26 cellular contexts compared by ENCODE assay signal in the genomic region with DNA sequence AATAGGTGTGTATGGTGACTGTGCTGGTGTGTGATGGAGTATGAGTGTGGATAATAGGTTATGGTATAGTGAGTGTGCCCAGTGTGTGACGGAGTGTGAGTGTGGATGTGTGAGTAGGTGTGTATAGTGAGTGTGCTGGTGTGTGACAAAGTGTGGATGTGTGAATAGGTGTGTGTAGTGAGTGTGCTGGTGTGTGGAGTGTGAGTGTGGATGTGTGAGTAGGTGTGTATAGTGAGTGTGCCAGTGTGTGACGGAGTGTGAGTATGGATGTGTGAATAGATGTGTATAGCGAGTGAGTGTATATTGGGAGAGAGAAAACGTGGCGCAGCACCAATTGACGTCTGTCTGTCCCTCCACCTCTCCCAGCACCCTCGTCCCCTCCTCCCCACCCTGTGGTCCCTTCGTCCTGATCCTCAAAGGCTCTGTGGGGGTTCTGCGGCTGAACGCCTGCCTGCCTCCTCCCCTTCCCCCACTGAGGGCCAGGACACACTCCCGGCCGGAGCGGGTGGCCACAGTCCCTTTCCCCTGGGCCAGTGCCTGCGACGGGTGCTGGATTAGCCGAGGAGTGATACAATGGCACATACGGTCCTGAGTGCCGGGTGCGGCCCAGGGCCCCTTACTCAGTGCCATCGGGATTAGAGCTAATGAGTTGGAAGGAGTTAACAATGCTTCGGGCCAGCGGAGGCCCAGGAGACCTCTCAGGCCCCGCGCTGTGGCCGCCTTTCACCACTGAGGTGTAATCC.
DNase-seq lines count a peak whose midpoint lies in the region; ATAC-seq and TF ChIP-seq lines count a peak whose summit lies in the region.
"Had no signal": no experiment of that assay in that cellular context is flagged by ENCODE, and none has a peak within 500 bp of the region (broad histone marks: within the 10 kb centered on the region; RNA-seq: fewer than 3 reads in every experiment).

No MANE protein-coding gene starts in this region.

- H3K9me3 Mint-ChIP-seq in WTC11: peaks cover 12% of the 10 kb centered on the region
- H3K9me3 Mint-ChIP-seq in activated naive CD4-positive, alpha-beta T cell treated with anti-CD3 and anti-CD28 coated beads for 36 hours: no peaks in the 10 kb centered on the region
- H3K9me3 Mint-ChIP-seq in naive thymus-derived CD8-positive, alpha-beta T cell: no peaks in the 10 kb centered on the region
- H3K9me3 Mint-ChIP-seq: activated T-cell treated with anti-CD3 and anti-CD28 coated beads, Interleukin-2, amount 50 U/mL, for 24 hours; central memory CD8-positive, alpha-beta T cell had no signal

- WGBS in spleen, 5 donors: 78 to 89% (median 86%) methylated on average over 24 to 25 of the region's 25 CpGs

- H3K4me1 ChIP-seq in HUES48 (ENCODE audit: control insufficient read depth, insufficient read depth, low read length) (no peaks in the 10 kb centered on the region), spleen (peaks cover 0 to 14% (median 5%) of the 10 kb centered on the region in 6 donors), vagina (no peaks in the 10 kb centered on the region)
- H3K4me1 ChIP-seq: body of pancreas, psoas muscle had no signal

- POLR2A ChIA-PET in WTC11 (lab: Charles Lee): no interaction called here
- POLR2A ChIA-PET in naive thymus-derived CD8-positive, alpha-beta T cell (lab: Charles Lee): no interaction called here

- H3K4me3 ChIP-seq in HUES48 (ENCODE audit: low read depth, low read length): no peak overlapping the region
- no peak overlapping the region for H3K4me3 ChIP-seq in spleen
- H3K4me3 ChIP-seq in vagina: no peak overlapping the region
- H3K4me3 ChIP-seq: BLaER1 treated with 17β-estradiol and CSF1 and Interleukin-3, amounts not matched to agents 10 nM and 100 nM; body of pancreas; PC-9; psoas muscle had no signal

- H3K27ac ChIP-seq in HUES48 (ENCODE audit: low read depth, low read length): peak overlapping the region; percentile 6
- no peak overlapping the region for H3K27ac ChIP-seq in spleen
- H3K27ac ChIP-seq in vagina: no peak overlapping the region
- H3K27ac ChIP-seq: body of pancreas, PC-9, psoas muscle had no signal

- H3K36me3 Mint-ChIP-seq in WTC11: no peaks in the 10 kb centered on the region
- no peaks in the 10 kb centered on the region for H3K36me3 Mint-ChIP-seq in activated naive CD4-positive, alpha-beta T cell treated with anti-CD3 and anti-CD28 coated beads for 36 hours (ENCODE audit: low read depth)
- H3K36me3 Mint-ChIP-seq in naive thymus-derived CD8-positive, alpha-beta T cell: no peaks in the 10 kb centered on the region
- H3K36me3 Mint-ChIP-seq: naive B cell, type B pancreatic cell had no signal

- no peaks in the 10 kb centered on the region for H3K27me3 ChIP-seq in HUES48 (ENCODE audit: control insufficient read depth, insufficient read depth, low read length)
- peaks cover 0 to 13% (median 0%) of the 10 kb centered on the region in 7 donors for H3K27me3 ChIP-seq in spleen (replicated peaks in 1 of 7)
- H3K27me3 ChIP-seq in vagina: no peaks in the 10 kb centered on the region
- H3K27me3 ChIP-seq: BLaER1 treated with 17β-estradiol and CSF1 and Interleukin-3, amounts not matched to agents 10 nM and 100 nM; body of pancreas had no signal

- DNase-seq in WTC11 (ENCODE audit: low spot score) (no peak), iPS-NIHi11 (ENCODE audit: low spot score) (peak; percentile 43), spleen (peak; percentile 52), vagina (ENCODE audit: extremely low spot score in 2 of 2) (no peak)
- no peak for DNase-seq in activated naive CD4-positive, alpha-beta T cell treated with anti-CD3 and anti-CD28 coated beads for 36 hours
- DNase-seq in naive thymus-derived CD8-positive, alpha-beta T cell: no peak
- DNase-seq: activated CD4-positive, alpha-beta T cell treated with anti-CD3 and anti-CD28 coated beads for 4 hours; activated gamma-delta T cell treated with Interleukin-2 at 50 U/mL for 16 hours; activated T-cell treated with anti-CD3 and anti-CD28 coated beads, Interleukin-2, amount 50 U/mL, for 24 hours; body of pancreas; COR-L47; KBM-7; midbrain; naive B cell; NCI-H1092; NCI-H1694 treated with DMSO at 0.1 percent for 48 hours; NCI-H526; occipital lobe; PC-9; Right ventricle myocardium superior; stimulated activated CD4-positive, alpha-beta T cell treated with anti-CD3 and anti-CD28 coated beads, Interleukin-4, amount 100 ng/mL, for 24 hours had no signal

- H3K27me3 Mint-ChIP-seq in WTC11 (ENCODE audit: low read depth): no peaks in the 10 kb centered on the region; the same call in 1 of the 2 replicates
- no peaks in the 10 kb centered on the region for H3K27me3 Mint-ChIP-seq in activated naive CD4-positive, alpha-beta T cell treated with anti-CD3 and anti-CD28 coated beads for 36 hours (ENCODE audit: low read depth)
- H3K27me3 Mint-ChIP-seq in naive thymus-derived CD8-positive, alpha-beta T cell: no peaks in the 10 kb centered on the region
- H3K27me3 Mint-ChIP-seq: activated T-cell treated with anti-CD3 and anti-CD28 coated beads, Interleukin-2, amount 50 U/mL, for 24 hours had no signal

- H3K36me3 ChIP-seq in HUES48 (ENCODE audit: control insufficient read depth, insufficient read depth, low read length) (no peaks in the 10 kb centered on the region), spleen (no peaks in the 10 kb centered on the region), vagina (no peaks in the 10 kb centered on the region)
- H3K36me3 ChIP-seq: BLaER1 treated with 17β-estradiol and CSF1 and Interleukin-3, amounts not matched to agents 10 nM and 100 nM had no signal

- peak; percentile 57 for ATAC-seq in WTC11
- ATAC-seq in naive thymus-derived CD8-positive, alpha-beta T cell: no peak
- ATAC-seq: body of pancreas, psoas muscle had no signal

- no peak for TF ChIP-seq CTCF in WTC11 (IDR thresholded peaks at IDR 0.05)
- TF ChIP-seq CTCF in spleen (IDR thresholded peaks at IDR 0.05 in 8 of 11, conservative IDR thresholded peaks at IDR 0.05 in 3 of 11): no peak
- no peak for TF ChIP-seq CTCF in vagina (IDR thresholded peaks at IDR 0.05)

- no peak overlapping the region for H3K4me3 Mint-ChIP-seq in WTC11
- no peak overlapping the region for H3K4me3 Mint-ChIP-seq in activated naive CD4-positive, alpha-beta T cell treated with anti-CD3 and anti-CD28 coated beads for 36 hours
- no peak overlapping the region for H3K4me3 Mint-ChIP-seq in naive thymus-derived CD8-positive, alpha-beta T cell
- H3K4me3 Mint-ChIP-seq: activated T-cell treated with anti-CD3 and anti-CD28 coated beads, Interleukin-2, amount 50 U/mL, for 24 hours; central memory CD8-positive, alpha-beta T cell; naive B cell; type B pancreatic cell had no signal

- no peak overlapping the region for H3K9ac ChIP-seq in HUES48 (ENCODE audit: low read depth, low read length)
- H3K9ac ChIP-seq: BLaER1 treated with 17β-estradiol and CSF1 and Interleukin-3, amounts not matched to agents 10 nM and 100 nM had no signal

- H3K9me3 ChIP-seq in HUES48 (ENCODE audit: control insufficient read depth, insufficient read depth, low read length) (no peaks in the 10 kb centered on the region), spleen (no peaks in the 10 kb centered on the region), vagina (no peaks in the 10 kb centered on the region)
- H3K9me3 ChIP-seq: BLaER1 treated with 17β-estradiol and CSF1 and Interleukin-3, amounts not matched to agents 10 nM and 100 nM; body of pancreas; psoas muscle had no signal

- intact Hi-C loops in spleen (cut with DNase I; ENCODE audit: low total_unique reads) (no loop called here), vagina (cut with DNase I) (no loop called here)
- intact Hi-C loops in activated naive CD4-positive, alpha-beta T cell treated with anti-CD3 and anti-CD28 coated beads for 36 hours (cut with micrococcal nuclease): loop anchor here (5.0 kb wide), 1 partner anchor 286 kb away; no protein-coding TSS in a partner anchor

- peaks cover 24% of the 10 kb centered on the region for H3K4me1 Mint-ChIP-seq in WTC11
- H3K4me1 Mint-ChIP-seq in activated naive CD4-positive, alpha-beta T cell treated with anti-CD3 and anti-CD28 coated beads for 36 hours (ENCODE audit: low read depth): peaks cover 12% of the 10 kb centered on the region
- H3K4me1 Mint-ChIP-seq in naive thymus-derived CD8-positive, alpha-beta T cell: peaks cover 8 to 17% (median 16%) of the 10 kb centered on the region in 4 donors

- TF ChIP-seq POLR2A in spleen (IDR thresholded peaks at IDR 0.05) (no peak), vagina (IDR thresholded peaks at IDR 0.05) (no peak)

- no peak overlapping the region for H3K27ac Mint-ChIP-seq in WTC11
- no peak overlapping the region for H3K27ac Mint-ChIP-seq in activated naive CD4-positive, alpha-beta T cell treated with anti-CD3 and anti-CD28 coated beads for 36 hours
- H3K27ac Mint-ChIP-seq in naive thymus-derived CD8-positive, alpha-beta T cell: peak overlapping the region in 1 of 10 donors; percentile 5
- H3K27ac Mint-ChIP-seq: activated T-cell treated with anti-CD3 and anti-CD28 coated beads, Interleukin-2, amount 50 U/mL, for 24 hours; type B pancreatic cell had no signal

- CTCF ChIA-PET in WTC11 (lab: Charles Lee): interaction anchor here (1.1 kb wide), 1 partner anchor 114 kb away, joined by 3 read pairs; no protein-coding TSS in a partner anchor
- CTCF ChIA-PET in activated naive CD4-positive, alpha-beta T cell treated with anti-CD3 and anti-CD28 coated beads for 36 hours (lab: Charles Lee): no interaction called here

TF ChIP-seq in WTC11, 78 proteins besides CTCF, POLR2A, EP300 and RAD21 (continues in another document):
- TF ChIP-seq TP53 (CRISPR knock-in tag; IDR thresholded peaks at IDR 0.05): no peak
- TF ChIP-seq FOXP1 (CRISPR knock-in tag; IDR thresholded peaks at IDR 0.05; ENCODE audit: borderline replicate concordance): no peak
- TF ChIP-seq, protein P1, sequence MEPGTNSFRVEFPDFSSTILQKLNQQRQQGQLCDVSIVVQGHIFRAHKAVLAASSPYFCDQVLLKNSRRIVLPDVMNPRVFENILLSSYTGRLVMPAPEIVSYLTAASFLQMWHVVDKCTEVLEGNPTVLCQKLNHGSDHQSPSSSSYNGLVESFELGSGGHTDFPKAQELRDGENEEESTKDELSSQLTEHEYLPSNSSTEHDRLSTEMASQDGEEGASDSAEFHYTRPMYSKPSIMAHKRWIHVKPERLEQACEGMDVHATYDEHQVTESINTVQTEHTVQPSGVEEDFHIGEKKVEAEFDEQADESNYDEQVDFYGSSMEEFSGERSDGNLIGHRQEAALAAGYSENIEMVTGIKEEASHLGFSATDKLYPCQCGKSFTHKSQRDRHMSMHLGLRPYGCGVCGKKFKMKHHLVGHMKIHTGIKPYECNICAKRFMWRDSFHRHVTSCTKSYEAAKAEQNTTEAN (CRISPR knock-in tag; IDR thresholded peaks at IDR 0.05): peak; percentile 94

Comparison
In these comparisons a context has a peak if more than half of its experiments do, and no peak if none do; other contexts are left out.
1. DNase-seq: peak in iPS-NIHi11 (single experiment) and spleen (single experiment); none in WTC11 (single experiment), activated naive CD4-positive, alpha-beta T cell treated with anti-CD3 and anti-CD28 coated beads for 36 hours (single experiment), naive thymus-derived CD8-positive, alpha-beta T cell (0 of 10) and vagina (0 of 2).